Comparison of ENCODE assay signal across 8 cellular contexts in genomic region chr17:16568541-16569357, GRCh38. TPM values are rescaled to one million over a fixed set of nuclear protein-coding genes. Genes with fewer than 3 reads are reported as not detected.
A peak's percentile ranks its signal among the peaks of the same experiment; 100 is the strongest.
DNase-seq lines count a peak whose midpoint lies in the region; ATAC-seq lines count a peak whose summit lies in the region.

Gene ZNF287 (minus strand): TSS chr17:16569204. CDS start chr17:16567731, 1,473 bp downstream.

- ATAC-seq in GM19023 (IDR thresholded peaks at IDR 0.05; ENCODE audit: unreplicated experiment) (peak; percentile 98), HG03342 (IDR thresholded peaks at IDR 0.05; ENCODE audit: unreplicated experiment) (peak; percentile 96)

- DNase-seq in AG08395 (ENCODE audit: low spot score) (peak; percentile 99), NCI-H510A (lab: John Stamatoyannopoulos, UW) (peak; percentile 89), lung microvascular endothelial cell (ENCODE audit: low read depth in 2 of 2) (peak; percentile 88 to 92)
- peak; percentile 94 for DNase-seq in activated CD8-positive, alpha-beta memory T cell treated with anti-CD3 and anti-CD28 coated beads for 24 hours
- DNase-seq in effector CD8-positive, alpha-beta T cell (lab: John Stamatoyannopoulos, UW) = peak; percentile 88
- DNase-seq in stimulated activated CD4-positive, alpha-beta T cell treated with anti-CD3 and anti-CD28 coated beads, TNF-alpha, amount 100 ng/mL, for 24 hours (ENCODE audit: low read depth in 3 of 3) = peak; percentile 87 to 92 (median 89)

RNA-seq across cellular contexts. Expression of gene ZNF287, which starts in this region (rescaled TPM):
- total RNA-seq in lung microvascular endothelial cell = 2.0 and 2.2 TPM in 2 replicates

Comparison
In these comparisons a context has a peak if more than half of its experiments do, and no peak if none do; other contexts are left out.
1. Peak in every context shown above with its lines: DNase-seq and ATAC-seq.